Comparison of ENCODE assay signal across 12 cellular contexts in the genomic region with DNA sequence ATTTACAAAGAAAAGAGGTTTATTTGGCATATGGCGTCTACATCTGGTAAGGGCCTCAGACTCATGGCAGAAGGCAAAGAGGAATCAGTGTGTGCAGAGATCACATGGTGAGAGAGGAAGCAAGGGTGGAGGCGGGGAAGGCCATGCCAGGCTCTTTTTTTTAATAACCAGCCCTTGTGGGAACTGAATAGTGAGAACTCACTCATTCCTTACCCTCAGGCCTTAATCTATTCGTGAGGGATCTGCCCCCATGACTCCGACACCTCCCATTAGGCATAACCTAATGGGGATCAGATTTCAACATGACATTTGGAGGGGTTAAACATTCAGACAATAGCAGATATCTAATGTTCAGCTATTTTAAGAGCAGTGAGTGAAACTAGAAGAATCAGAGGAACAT. TPM values are rescaled to one million over a fixed set of nuclear protein-coding genes. Genes with fewer than 3 reads are reported as not detected.
DNase-seq lines count a peak whose midpoint lies in the region; ATAC-seq and TF ChIP-seq lines count a peak whose summit lies in the region.
"Had no signal": no experiment of that assay in that cellular context is flagged by ENCODE, and none has a peak within 500 bp of the region (broad histone marks: within the 10 kb centered on the region; RNA-seq: fewer than 3 reads in every experiment).

No MANE protein-coding gene starts in this region.

- no peaks in the 10 kb centered on the region for H3K9me3 ChIP-seq in CD4-positive, alpha-beta T cell (ENCODE audit: control insufficient read depth, low read length)
- no peaks in the 10 kb centered on the region for H3K9me3 ChIP-seq in mesodermal cell (ENCODE audit: control insufficient read depth, low read length)
- peaks cover 0 to 5% (median 0%) of the 10 kb centered on the region in 3 donors for H3K9me3 ChIP-seq in gastrocnemius medialis
- H3K9me3 ChIP-seq: suprapubic skin had no signal

- WGBS in mesodermal cell (ENCODE audit: insufficient coverage in 2 of 2), 2 experiments, result 75 to 80% methylated on average over 1 to 2 of the region's 4 CpGs

- peak overlapping the region; percentile 84 for H3K27ac Mint-ChIP-seq in CD4-positive, alpha-beta T cell
- H3K27ac Mint-ChIP-seq in chondrocyte (ENCODE audit: unreplicated experiment), result peak overlapping the region; percentile 55
- H3K27ac Mint-ChIP-seq: activated T-helper 1 cell treated with anti-CD3 and anti-CD28 coated beads, Interleukin-12 subunit alpha, Interleukin-12 subunit beta, Interleukin-2, Interleukin-4 antibody, amounts not matched to agents 30 ng/mL and 10 ng/mL and 1 ng/mL, durations not matched to agents 14 hours and 24 hours and 36 hours had no signal

- no peak overlapping the region for H3K4me3 ChIP-seq in mesodermal cell (ENCODE audit: extremely low read depth, insufficient read depth, low read length, poor library complexity, severe bottlenecking)
- no peak overlapping the region for H3K4me3 ChIP-seq in gastrocnemius medialis
- H3K4me3 ChIP-seq: suprapubic skin had no signal

- H3K27me3 Mint-ChIP-seq in CD4-positive, alpha-beta T cell, result no peaks in the 10 kb centered on the region
- no peaks in the 10 kb centered on the region for H3K27me3 Mint-ChIP-seq in chondrocyte (ENCODE audit: low read depth)

- H3K4me1 Mint-ChIP-seq in CD4-positive, alpha-beta T cell (ENCODE audit: low read depth), result peaks cover 80% of the 10 kb centered on the region
- peaks cover 12% of the 10 kb centered on the region for H3K4me1 Mint-ChIP-seq in chondrocyte (ENCODE audit: low read depth)

- peaks cover 96% of the 10 kb centered on the region for H3K36me3 Mint-ChIP-seq in CD4-positive, alpha-beta T cell (ENCODE audit: low read depth)
- H3K36me3 Mint-ChIP-seq in chondrocyte (ENCODE audit: low read depth), result peaks cover 48% of the 10 kb centered on the region

- ATAC-seq in CD4-positive, alpha-beta T cell (ENCODE audit: poor library complexity), result no peak
- no peak for ATAC-seq in gastrocnemius medialis

- TF ChIP-seq CTCF in CD4-positive, alpha-beta T cell (IDR thresholded peaks at IDR 0.05), result no peak
- TF ChIP-seq CTCF in chondrocyte (IDR thresholded peaks at IDR 0.05) (no peak), GM10266 (IDR thresholded peaks at IDR 0.05; ENCODE audit: control insufficient read depth, insufficient read depth, low read depth, missing control alignments) (no peak), gastrocnemius medialis (IDR thresholded peaks at IDR 0.05 in 4 of 5, conservative IDR thresholded peaks at IDR 0.05 in 1 of 5) (no peak)

- POLR2A ChIA-PET in CD4-positive, alpha-beta T cell (lab: Charles Lee), result interaction anchor here (1.0 to 3.3 kb wide), 6 partner anchors 20 to 57 kb away, joined by 3 to 39 read pairs (median 6); a partner anchor contains a TSS

- in situ Hi-C loops in gastrocnemius medialis (cut with MboI; ENCODE audit: low sequenced_read_pairs in 4 of 4), result no loop called here

- no peaks in the 10 kb centered on the region for H3K4me1 ChIP-seq in mesodermal cell (ENCODE audit: control insufficient read depth, insufficient read depth, low read length, poor library complexity, severe bottlenecking)
- H3K4me1 ChIP-seq in gastrocnemius medialis, result no peaks in the 10 kb centered on the region
- H3K4me1 ChIP-seq: suprapubic skin had no signal

- no peak overlapping the region for H3K27ac ChIP-seq in CD4-positive, alpha-beta T cell (ENCODE audit: low read depth, low read length)
- peak overlapping the region; percentile 45 for H3K27ac ChIP-seq in mesodermal cell (ENCODE audit: low read depth, low read length, severe bottlenecking)
- no peak overlapping the region for H3K27ac ChIP-seq in gastrocnemius medialis
- H3K27ac ChIP-seq: suprapubic skin had no signal

- CTCF ChIA-PET in CD4-positive, alpha-beta T cell (lab: Charles Lee), result interaction anchor here (1.1 to 1.2 kb wide), 3 partner anchors 13 to 60 kb away, joined by 3 read pairs; a partner anchor contains a TSS

- H3K4me3 Mint-ChIP-seq in CD4-positive, alpha-beta T cell, result peak overlapping the region; percentile 3
- no peak overlapping the region for H3K4me3 Mint-ChIP-seq in chondrocyte (ENCODE audit: unreplicated experiment)
- H3K4me3 Mint-ChIP-seq: activated T-helper 1 cell treated with anti-CD3 and anti-CD28 coated beads, Interleukin-12 subunit alpha, Interleukin-12 subunit beta, Interleukin-2, Interleukin-4 antibody, amounts not matched to agents 30 ng/mL and 10 ng/mL and 1 ng/mL, durations not matched to agents 14 hours and 24 hours and 36 hours had no signal

- no peak for DNase-seq in CD4-positive, alpha-beta T cell
- DNase-seq in M059J (ENCODE audit: low read depth), result peak; percentile 5
- DNase-seq in chondrocyte (ENCODE audit: low spot score), result no peak
- no peak for DNase-seq in GM10266 (ENCODE audit: extremely low spot score)
- DNase-seq in T-helper 2 cell, result no peak
- no peak for DNase-seq in activated gamma-delta T cell treated with Interleukin-2 at 50 U/mL for 16 hours
- no peak for DNase-seq in gastrocnemius medialis
- DNase-seq: HCEC 1CT, NCI-H446 treated with DMSO at 0.1 percent for 48 hours had no signal

- H3K9me3 Mint-ChIP-seq in CD4-positive, alpha-beta T cell, result peaks cover 17% of the 10 kb centered on the region
- peaks cover 21% of the 10 kb centered on the region for H3K9me3 Mint-ChIP-seq in chondrocyte (ENCODE audit: low read depth)

- H3K36me3 ChIP-seq in mesodermal cell (ENCODE audit: control insufficient read depth, insufficient read depth, low read length) (peaks cover 43% of the 10 kb centered on the region), gastrocnemius medialis (peaks cover 0 to 49% of the 10 kb centered on the region in 2 donors)

- no peaks in the 10 kb centered on the region for H3K27me3 ChIP-seq in CD4-positive, alpha-beta T cell (ENCODE audit: control insufficient read depth, insufficient read depth, low read length)
- no peaks in the 10 kb centered on the region for H3K27me3 ChIP-seq in gastrocnemius medialis
- H3K27me3 ChIP-seq: suprapubic skin had no signal

- no peak for TF ChIP-seq POLR2A in gastrocnemius medialis (IDR thresholded peaks at IDR 0.05)

- intact Hi-C loops in CD4-positive, alpha-beta T cell (cut with DNase I, micrococcal nuclease), result loop anchor here in 1 of 2 experiments (5.0 kb wide), 1 partner anchor 56 kb away; a partner anchor contains a TSS
- intact Hi-C loops in gastrocnemius medialis (cut with DNase I; ENCODE audit: low total_unique reads), result no loop called here

RNA-seq across cellular contexts. Expression of a gene that starts 55.7 kb away (rescaled TPM):
- 100 to 1,000 TPM; 307 to 329 TPM for total RNA-seq in CD4-positive, alpha-beta T cell
- total RNA-seq in M059J (2014; rRNA removed; shearing (Covaris generic)), result 19.9 and 22.1 TPM in 2 replicates
- total RNA-seq in chondrocyte, result 57.0 to 89.5 TPM (median 59.5 TPM) in 3 replicates
- 24.5 TPM for polyA plus RNA-seq in mesodermal cell (2013, experiment 1 of 2)
- polyA plus RNA-seq in mesodermal cell (2013, experiment 2 of 2), result 32.6 TPM
- 10 to 100 TPM in 3 of 4 donors, 1 to 10 TPM in 1; 9.3 to 21.6 (median 15.9) TPM for total RNA-seq in gastrocnemius medialis

RNA-seq across cellular contexts. Expression of a gene that starts 56.1 kb away (rescaled TPM):
- total RNA-seq in CD4-positive, alpha-beta T cell, result 10 to 100 TPM; 25.4 to 28.9 TPM
- total RNA-seq in M059J (2014; rRNA removed; shearing (Covaris generic)), result 21.2 and 27.8 TPM in 2 replicates
- total RNA-seq in chondrocyte (9.7 to 15.3 TPM (median 9.8 TPM) in 3 replicates), gastrocnemius medialis (10 to 100 TPM in 1 of 4 donors, 1 to 10 TPM in 3; 5.4 to 10.6 (median 7.5) TPM)
- 10.2 TPM for polyA plus RNA-seq in mesodermal cell (2013, experiment 1 of 2)
- 11.6 TPM for polyA plus RNA-seq in mesodermal cell (2013, experiment 2 of 2)
